8 cellular contexts compared by ENCODE assay signal in the genomic region with DNA sequence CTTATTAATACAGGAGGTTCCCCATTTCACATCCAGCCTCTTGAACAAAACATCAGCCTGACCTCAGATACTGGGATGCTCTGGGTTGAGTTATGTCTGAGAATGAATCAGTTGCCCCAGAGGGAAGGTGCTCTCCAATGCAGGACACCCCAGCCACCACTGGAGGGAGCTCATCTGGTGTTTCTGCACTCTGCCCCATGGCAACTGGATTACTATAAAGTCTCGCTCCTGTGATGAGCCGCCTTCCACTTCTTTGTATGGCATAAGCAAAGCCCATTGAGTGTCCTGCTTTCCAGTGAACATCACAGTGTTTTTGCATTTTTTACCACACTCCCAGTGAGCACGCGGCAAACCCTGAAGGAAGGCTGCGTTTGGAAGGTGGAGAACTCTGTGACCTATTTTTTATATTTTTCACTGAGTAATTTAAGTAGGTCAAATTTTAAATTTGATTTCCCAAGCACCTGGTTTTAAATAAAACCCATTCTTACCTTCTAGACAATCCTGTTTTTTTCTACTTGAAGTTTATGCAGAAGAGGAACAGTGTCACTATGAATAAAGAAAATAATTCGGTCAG.
DNase-seq lines count a peak whose midpoint lies in the region; ATAC-seq, FAIRE-seq and TF ChIP-seq lines count a peak whose summit lies in the region.

No MANE protein-coding gene starts in this region.

- H3K9me3 ChIP-seq in Panc1 (ENCODE audit: control insufficient read depth, insufficient read depth, low read depth, low read length) (no peaks in the 10 kb centered on the region), kidney (ENCODE audit: control insufficient read depth in 1 of 2, low read length in 2 of 2) (no peaks in the 10 kb centered on the region)

- BruUV-seq in Panc1 (replicated peaks; lab: Mats Ljungman, UMichigan), result no TSS peak

- peaks cover 2% of the 10 kb centered on the region for H3K27me3 Mint-ChIP-seq in activated naive CD8-positive, alpha-beta T cell treated with anti-CD3 and anti-CD28 coated beads, Interleukin-2, amount 50 U/mL, for 24 hours
- peaks cover 7% of the 10 kb centered on the region for H3K27me3 Mint-ChIP-seq in type B pancreatic cell

- no peaks in the 10 kb centered on the region for H3K27me3 ChIP-seq in HL-60 (ENCODE audit: insufficient read depth, poor library complexity, severe bottlenecking)
- H3K27me3 ChIP-seq in Panc1 (ENCODE audit: control insufficient read depth, insufficient read depth, low read length), result peaks cover 3% of the 10 kb centered on the region; the same call in 1 of the 2 replicates

- no peaks in the 10 kb centered on the region for H3K4me1 Mint-ChIP-seq in activated naive CD8-positive, alpha-beta T cell treated with anti-CD3 and anti-CD28 coated beads, Interleukin-2, amount 50 U/mL, for 24 hours
- H3K4me1 Mint-ChIP-seq in type B pancreatic cell (ENCODE audit: unreplicated experiment), result peaks cover 24% of the 10 kb centered on the region

- H3K27ac Mint-ChIP-seq in activated naive CD8-positive, alpha-beta T cell treated with anti-CD3 and anti-CD28 coated beads, Interleukin-2, amount 50 U/mL, for 24 hours, result no peak overlapping the region
- H3K27ac Mint-ChIP-seq in type B pancreatic cell, result no peak overlapping the region

- no peak for FAIRE-seq in kidney (lab: Jason Lieb, UNC)

- DNase-seq in NCI-H2107 treated with DMSO at 0.1 percent for 48 hours (lab: John Stamatoyannopoulos, UW; ENCODE audit: unreplicated experiment), result peak; percentile 10
- DNase-seq in NCI-H2107 (lab: John Stamatoyannopoulos, UW), result no peak
- peak; percentile 7 to 47 for DNase-seq in HL-60 (ENCODE audit: low read depth in 1 of 2, low spot score in 1 of 2)
- DNase-seq in Panc1 (ENCODE audit: low read depth, low spot score), result peak; percentile 47
- DNase-seq in activated naive CD8-positive, alpha-beta T cell treated with anti-CD3 and anti-CD28 coated beads, Interleukin-2, amount 50 U/mL, for 24 hours, result peak; percentile 47
- DNase-seq in kidney, result no peak
- no peak for DNase-seq in type B pancreatic cell (ENCODE audit: extremely low spot score, unreplicated experiment)

- in situ Hi-C loops in Panc1 (cut with HindIII; ENCODE audit: low pct_unique_long_range_greater_than_20kb, low sequenced_read_pairs), result no loop called here

- intact Hi-C loops in Panc1 (cut with micrococcal nuclease; ENCODE audit: unreplicated experiment) (loop anchor here (1.0 kb wide), 1 partner anchor 105 kb away; no protein-coding TSS in a partner anchor), kidney (cut with DNase I) (no loop called here)

- ATAC-seq in GM21529 (IDR thresholded peaks at IDR 0.05; ENCODE audit: unreplicated experiment), result peak; percentile 97
- peak; percentile 85 for ATAC-seq in Panc1
- no peak for ATAC-seq in activated naive CD8-positive, alpha-beta T cell treated with anti-CD3 and anti-CD28 coated beads, Interleukin-2, amount 50 U/mL, for 24 hours

- CTCF ChIA-PET in Panc1 (lab: Charles Lee), result interaction anchor here (0.8 kb wide), 1 partner anchor 22 kb away, joined by 3 read pairs; no protein-coding TSS in a partner anchor

- TF ChIP-seq CTCF in HL-60 (IDR thresholded peaks at IDR 0.05; ENCODE audit: insufficient read depth, low read length) (peak; percentile 77), Panc1 (IDR thresholded peaks at IDR 0.05) (peak; percentile 86), kidney (IDR thresholded peaks at IDR 0.05; ENCODE audit: borderline replicate concordance, extremely low read depth, insufficient read depth) (peak; percentile 54), type B pancreatic cell (conservative IDR thresholded peaks at IDR 0.05) (peak; percentile 79)

- no peak overlapping the region for H3K4me3 ChIP-seq in HL-60 (replicated peaks; ENCODE audit: insufficient read depth, low read length)
- H3K4me3 ChIP-seq in Panc1 (ENCODE audit: low read depth in 2 of 2, low read length in 2 of 2), result no peak overlapping the region
- no peak overlapping the region for H3K4me3 ChIP-seq in kidney (ENCODE audit: low read length in 2 of 2)

- no peaks in the 10 kb centered on the region for H3K9me3 Mint-ChIP-seq in activated naive CD8-positive, alpha-beta T cell treated with anti-CD3 and anti-CD28 coated beads, Interleukin-2, amount 50 U/mL, for 24 hours
- no peaks in the 10 kb centered on the region for H3K9me3 Mint-ChIP-seq in type B pancreatic cell

- H3K36me3 ChIP-seq in Panc1 (ENCODE audit: control insufficient read depth, insufficient read depth, low read length), result no peaks in the 10 kb centered on the region
- no peaks in the 10 kb centered on the region for H3K36me3 ChIP-seq in kidney (ENCODE audit: control insufficient read depth in 1 of 2, insufficient read depth in 2 of 2, low read length in 2 of 2)

- no peak overlapping the region for H3K9ac ChIP-seq in kidney (ENCODE audit: low read length in 2 of 2)

- POLR2A ChIA-PET in Panc1 (lab: Charles Lee), result interaction anchor here (0.7 kb wide), 1 partner anchor 95 kb away, joined by 3 read pairs; no protein-coding TSS in a partner anchor

- no peak overlapping the region for H3K4me3 Mint-ChIP-seq in activated naive CD8-positive, alpha-beta T cell treated with anti-CD3 and anti-CD28 coated beads, Interleukin-2, amount 50 U/mL, for 24 hours
- H3K4me3 Mint-ChIP-seq in type B pancreatic cell, result no peak overlapping the region

- H3K4me1 ChIP-seq in Panc1 (ENCODE audit: control insufficient read depth, insufficient read depth, low read length) (no peaks in the 10 kb centered on the region), kidney (ENCODE audit: control insufficient read depth in 1 of 2, insufficient read depth in 1 of 2, low read depth in 1 of 2, low read length in 2 of 2) (peaks cover 0 to 2% of the 10 kb centered on the region in 2 donors)

- H3K36me3 Mint-ChIP-seq in activated naive CD8-positive, alpha-beta T cell treated with anti-CD3 and anti-CD28 coated beads, Interleukin-2, amount 50 U/mL, for 24 hours (ENCODE audit: low read depth), result no peaks in the 10 kb centered on the region
- peaks cover 1% of the 10 kb centered on the region for H3K36me3 Mint-ChIP-seq in type B pancreatic cell

- H3K27ac ChIP-seq in HL-60 (replicated peaks) (no peak overlapping the region), Panc1 (ENCODE audit: low read length) (no peak overlapping the region), kidney (ENCODE audit: low read depth in 2 of 2, low read length in 2 of 2) (no peak overlapping the region)

Comparison
In these comparisons a context has a peak if more than half of its experiments do, and no peak if none do; other contexts are left out.
1. DNase-seq: peak in NCI-H2107 treated with DMSO at 0.1 percent for 48 hours (single experiment), HL-60 (2 of 2), Panc1 (single experiment) and activated naive CD8-positive, alpha-beta T cell treated with anti-CD3 and anti-CD28 coated beads, Interleukin-2, amount 50 U/mL, for 24 hours (single experiment); none in NCI-H2107 (single experiment), kidney (single experiment) and type B pancreatic cell (single experiment).
2. Peak in every context shown above with its lines, with median percentiles within 50 percentile points of each other: CTCF ChIP-seq.